ENCODE assay signal across 23 cellular contexts in the genomic region with DNA sequence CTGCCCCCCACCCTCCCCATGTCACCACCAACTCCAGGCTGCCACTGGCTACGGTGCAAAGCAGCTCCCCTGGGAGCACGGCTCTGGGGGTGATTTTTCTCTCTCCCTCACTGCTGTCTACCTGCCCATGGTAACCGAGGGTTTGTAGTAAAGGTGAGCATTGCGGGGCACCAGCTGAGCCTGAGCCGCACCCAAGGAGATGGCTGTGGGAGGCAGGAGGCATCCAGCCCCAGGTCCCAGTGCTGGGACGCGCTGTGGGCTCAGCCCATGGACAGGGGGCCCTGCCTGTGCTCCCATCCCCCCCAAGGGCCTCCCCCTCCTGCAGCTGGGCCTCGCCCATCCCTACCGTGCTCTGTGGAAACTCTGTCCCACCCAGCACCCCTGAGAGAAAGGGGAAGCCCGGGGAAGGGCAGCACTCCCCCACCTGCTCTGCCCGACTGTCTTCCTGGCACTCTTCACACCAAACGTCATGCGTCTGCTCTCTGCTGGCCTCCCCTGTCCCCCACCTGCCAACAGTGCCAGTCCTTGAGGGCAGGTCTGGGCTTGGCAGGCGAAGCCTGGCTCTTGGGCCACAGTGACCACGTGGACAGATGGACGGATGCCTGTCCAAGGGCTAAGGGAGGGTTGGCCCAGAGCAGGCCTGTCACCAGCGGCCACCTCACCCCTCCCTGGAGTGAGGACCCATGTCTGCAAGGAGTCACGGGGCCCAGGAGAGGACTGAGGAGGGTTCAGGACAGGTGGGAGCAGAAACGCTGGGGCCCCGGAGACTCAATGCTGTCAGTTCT. TPM values are rescaled to one million over a fixed set of nuclear protein-coding genes. Genes with fewer than 3 reads are reported as not detected.
"Had no signal": no experiment of that assay in that cellular context is flagged by ENCODE, and none has a peak within 500 bp of the region (broad histone marks: within the 10 kb centered on the region; RNA-seq: fewer than 3 reads in every experiment).

No MANE protein-coding gene starts in this region.

- H3K27ac ChIP-seq: epithelial cell of prostate, heart left ventricle, right atrium auricular region, upper lobe of left lung had no signal

- H3K9me3 Mint-ChIP-seq: activated T-helper 17 cell treated with anti-CD3 and anti-CD28 coated beads, Interleukin-2, amount 50 U/mL, for 72 hours; effector memory CD8-positive, alpha-beta T cell; natural killer cell treated with Interleukin-12 subunit alpha and Interleukin-12 subunit beta and Interleukin-15 and Interleukin-18, amount 100 ng/mL, for 72 hours; T-helper 2 cell treated with Interferon-gamma antibody and Interleukin-4, amounts not matched to agents 5 μg/mL and 100 μg/mL, for 36 hours had no signal

- H3K36me3 Mint-ChIP-seq: natural killer cell treated with Interleukin-12 subunit alpha and Interleukin-12 subunit beta and Interleukin-15 and Interleukin-18, amount 100 ng/mL, for 72 hours had no signal

- H3K9me3 ChIP-seq: heart left ventricle, right atrium auricular region, upper lobe of left lung had no signal

- H3K4me3 Mint-ChIP-seq: activated T-helper 17 cell treated with anti-CD3 and anti-CD28 coated beads, Interleukin-2, amount 50 U/mL, for 72 hours; effector memory CD8-positive, alpha-beta T cell; natural killer cell treated with Interleukin-12 subunit alpha and Interleukin-12 subunit beta and Interleukin-15 and Interleukin-18, amount 100 ng/mL, for 72 hours; T-helper 2 cell treated with Interferon-gamma antibody and Interleukin-4, amounts not matched to agents 5 μg/mL and 100 μg/mL, for 36 hours had no signal

- DNase-seq: activated CD4-positive, alpha-beta T cell treated with anti-CD3 and anti-CD28 coated beads, Interleukin-2, amount 50 U/mL, for 1 hour; activated CD4-positive, CD25-positive, alpha-beta regulatory T cell; activated naive CD4-positive, alpha-beta T cell treated with Interleukin-2 at 50 U/mL for 16 hours; anterior cingulate cortex; dermis blood vessel endothelial cell; effector memory CD8-positive, alpha-beta T cell; mesendoderm; small intestine; stimulated activated CD4-positive, alpha-beta T cell treated with anti-CD3 and anti-CD28 coated beads, Interleukin-4, amount 100 ng/mL, for 24 hours; stimulated activated naive CD4-positive, alpha-beta T cell treated with Interleukin-2 at 50 U/mL for 16 hours; SW 1271 had no signal

- H3K36me3 ChIP-seq: heart left ventricle, right atrium auricular region, upper lobe of left lung had no signal

- ATAC-seq: activated T-helper 17 cell treated with anti-CD3 and anti-CD28 coated beads, Interleukin-2, amount 50 U/mL, for 72 hours; effector memory CD8-positive, alpha-beta T cell; left ventricle myocardium superior had no signal

- H3K4me3 ChIP-seq: heart left ventricle, right atrium auricular region, upper lobe of left lung had no signal

- H3K4me1 Mint-ChIP-seq: activated T-helper 17 cell treated with anti-CD3 and anti-CD28 coated beads, Interleukin-2, amount 50 U/mL, for 72 hours had no signal

- H3K27ac Mint-ChIP-seq: activated T-helper 17 cell treated with anti-CD3 and anti-CD28 coated beads, Interleukin-2, amount 50 U/mL, for 72 hours; effector memory CD8-positive, alpha-beta T cell; natural killer cell treated with Interleukin-12 subunit alpha and Interleukin-12 subunit beta and Interleukin-15 and Interleukin-18, amount 100 ng/mL, for 72 hours; progenitor cell of endocrine pancreas; T-helper 2 cell treated with Interferon-gamma antibody and Interleukin-4, amounts not matched to agents 5 μg/mL and 100 μg/mL, for 36 hours had no signal

RNA-seq across cellular contexts. Expression of gene CHRNA4, which starts 3.8 kb away (rescaled TPM):
- total RNA-seq: activated T-helper 17 cell treated with anti-CD3 and anti-CD28 coated beads, Interleukin-2, amount 50 U/mL, for 72 hours; chondrocyte; dermis blood vessel endothelial cell; fibroblast of lung; natural killer cell treated with Interleukin-12 subunit alpha and Interleukin-12 subunit beta and Interleukin-15 and Interleukin-18, amount 100 ng/mL, for 72 hours; omental fat pad; right atrium auricular region had no signal
- polyA plus RNA-seq: fibroblast of lung had no signal
